ENCODE assay signal across 18 cellular contexts in genomic region chr2:132814651-132815050, GRCh38.
DNase-seq lines count a peak whose midpoint lies in the region; ATAC-seq, FAIRE-seq and TF ChIP-seq lines count a peak whose summit lies in the region.
"Had no signal": no experiment of that assay in that cellular context is flagged by ENCODE, and none has a peak within 500 bp of the region (broad histone marks: within the 10 kb centered on the region; RNA-seq: fewer than 3 reads in every experiment).

No MANE protein-coding gene starts in this region.

- peaks cover 5% of the 10 kb centered on the region; the same call in 1 of the 2 replicates for H3K36me3 ChIP-seq in SK-N-MC (ENCODE audit: insufficient read depth, low read length)

- no peaks in the 10 kb centered on the region for H3K9me3 ChIP-seq in SK-N-MC (ENCODE audit: low read depth, low read length)

- no peak overlapping the region for H3K4me3 ChIP-seq in SK-N-MC
- H3K4me3 ChIP-seq: GM12878 had no signal

- intact Hi-C loops in head of caudate nucleus (cut with DNase I) = no loop called here

- no peak overlapping the region for H3K9ac ChIP-seq in SK-N-MC (ENCODE audit: insufficient read length)

- TF ChIP-seq CTCF in D721Med (IDR thresholded peaks at IDR 0.05; ENCODE audit: insufficient read depth, missing control alignments) = no peak

- ATAC-seq in GM19455 (IDR thresholded peaks at IDR 0.05; ENCODE audit: unreplicated experiment) (no peak), HG03457 (IDR thresholded peaks at IDR 0.05; ENCODE audit: unreplicated experiment) (no peak)
- ATAC-seq: CD8-positive, alpha-beta T cell; GM12878 had no signal

- H3K27ac ChIP-seq in SK-N-MC = peak overlapping the region; percentile 34; the same call in 1 of the 2 replicates

- DNase-seq in D721Med (ENCODE audit: insufficient read length, low spot score) (no peak), SK-N-MC (ENCODE audit: low read depth, low spot score) (no peak), inferior parietal cortex (ENCODE audit: extremely low spot score) (peak; percentile 21), putamen (ENCODE audit: low spot score) (peak; percentile 21), head of caudate nucleus (no peak), ureter (ENCODE audit: low spot score) (no peak)
- DNase-seq: Caco-2; CD8-positive, alpha-beta T cell; DMS53; HCEC 1CT; IMR-90; KBM-7 had no signal

- peak; percentile 73 for FAIRE-seq in D721Med (lab: Jason Lieb, UNC)
- FAIRE-seq: A204.1, GM12878, GM18507, GM19239 had no signal

Comparison
In these comparisons a context has a peak if more than half of its experiments do, and no peak if none do; other contexts are left out.
1. DNase-seq: peak in inferior parietal cortex (single experiment) and putamen (single experiment); none in D721Med (single experiment), SK-N-MC (single experiment), head of caudate nucleus (0 of 42) and ureter (single experiment).